ENCODE assay signal across 10 cellular contexts in the genomic region with DNA sequence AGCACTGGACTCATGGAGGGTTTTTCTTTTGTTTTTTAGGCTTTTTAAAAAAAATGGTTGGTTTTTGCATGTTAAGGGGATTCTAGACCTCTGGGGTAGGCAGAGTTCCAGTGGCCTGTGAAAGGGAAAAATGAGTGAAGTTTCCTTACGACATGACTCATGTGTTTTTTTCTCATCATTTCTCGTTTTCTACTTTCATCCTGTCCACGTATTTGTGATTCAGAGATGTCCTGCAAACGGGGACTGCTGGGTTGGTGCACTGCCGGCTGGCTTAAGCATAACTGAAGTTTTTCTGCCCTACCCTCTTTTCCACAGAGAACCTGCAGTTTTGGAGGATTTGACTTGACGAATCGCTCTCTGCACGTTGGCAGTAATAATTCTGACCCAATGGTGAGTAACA.
DNase-seq lines count a peak whose midpoint lies in the region; ATAC-seq, FAIRE-seq and TF ChIP-seq lines count a peak whose summit lies in the region.
"Had no signal": no experiment of that assay in that cellular context is flagged by ENCODE, and none has a peak within 500 bp of the region (broad histone marks: within the 10 kb centered on the region; RNA-seq: fewer than 3 reads in every experiment).

No MANE protein-coding gene starts in this region.

- H3K4me3 ChIP-seq in left ventricle myocardium inferior (peak overlapping the region; percentile 4), urinary bladder (ENCODE audit: low read depth, low read length) (no peak overlapping the region), HAP-1 (no peak overlapping the region)

- DNase-seq in left ventricle myocardium inferior = no peak
- DNase-seq in Right ventricle myocardium superior = no peak
- DNase-seq in amniotic stem cell (lab: John Stamatoyannopoulos, UW) = peak; percentile 50
- peak; percentile 7 for DNase-seq in kidney glomerular epithelial cell (lab: John Stamatoyannopoulos, UW)
- DNase-seq in HAP-1 (ENCODE audit: low spot score in 2 of 2) = no peak
- no peak for DNase-seq in GM12892 (ENCODE audit: insufficient read length)
- DNase-seq: activated naive CD4-positive, alpha-beta T cell treated with anti-CD3 and anti-CD28 coated beads, Interleukin-2, amount 10 ng/mL, durations not matched to agents 7 days and 5 days; NCI-H1417 treated with DMSO at 0.1 percent for 48 hours had no signal

- no peak for TF ChIP-seq POLR2A in GM12892 (IDR thresholded peaks at IDR 0.05; ENCODE audit: low read depth, low read length)

- 39% methylated on average over 8 of the region's 8 CpGs for WGBS in urinary bladder

- H3K9me3 ChIP-seq in left ventricle myocardium inferior (replicated peaks) (no peaks in the 10 kb centered on the region), HAP-1 (no peaks in the 10 kb centered on the region)

- peak overlapping the region; percentile 47 for H3K27ac ChIP-seq in left ventricle myocardium inferior (replicated peaks)
- H3K27ac ChIP-seq in urinary bladder (ENCODE audit: low read depth) = peak overlapping the region; percentile 54

- no peak for FAIRE-seq in GM12892 (lab: Jason Lieb, UNC)

- H3K36me3 ChIP-seq in left ventricle myocardium inferior = peaks cover 47% of the 10 kb centered on the region
- peaks cover 2% of the 10 kb centered on the region for H3K36me3 ChIP-seq in urinary bladder (ENCODE audit: insufficient read depth)
- H3K36me3 ChIP-seq in HAP-1 (replicated peaks) = no peaks in the 10 kb centered on the region; the same call in none of the 2 replicates

- in situ Hi-C loops in HAP-1 (cut with MboI; ENCODE audit: low sequenced_read_pairs) = no loop called here

- ATAC-seq in Right ventricle myocardium superior (ENCODE audit: poor library complexity) = no peak
- no peak for ATAC-seq in GM21528 (IDR thresholded peaks at IDR 0.05; ENCODE audit: low FRiP score, unreplicated experiment)

- H3K27me3 ChIP-seq in left ventricle myocardium inferior (ENCODE audit: low read depth) (no peaks in the 10 kb centered on the region), HAP-1 (ENCODE audit: low read depth) (no peaks in the 10 kb centered on the region)

- intact Hi-C loops in left ventricle myocardium inferior (cut with micrococcal nuclease) (no loop called here), Right ventricle myocardium superior (cut with DNase I) (no loop called here)

- no peak for TF ChIP-seq CTCF in left ventricle myocardium inferior (IDR thresholded peaks at IDR 0.05; ENCODE audit: borderline replicate concordance)

- H3K4me1 ChIP-seq in left ventricle myocardium inferior (peaks cover 61% of the 10 kb centered on the region), urinary bladder (ENCODE audit: insufficient read depth) (no peaks in the 10 kb centered on the region), HAP-1 (peaks cover 15% of the 10 kb centered on the region)

Comparison
In these comparisons a context has a peak if more than half of its experiments do, and no peak if none do; other contexts are left out.
1. DNase-seq: peak in amniotic stem cell (single experiment) and kidney glomerular epithelial cell (single experiment); none in left ventricle myocardium inferior (single experiment), Right ventricle myocardium superior (single experiment), HAP-1 (0 of 2) and GM12892 (single experiment).